ENCODE assay signal across 9 cellular contexts in the genomic region with DNA sequence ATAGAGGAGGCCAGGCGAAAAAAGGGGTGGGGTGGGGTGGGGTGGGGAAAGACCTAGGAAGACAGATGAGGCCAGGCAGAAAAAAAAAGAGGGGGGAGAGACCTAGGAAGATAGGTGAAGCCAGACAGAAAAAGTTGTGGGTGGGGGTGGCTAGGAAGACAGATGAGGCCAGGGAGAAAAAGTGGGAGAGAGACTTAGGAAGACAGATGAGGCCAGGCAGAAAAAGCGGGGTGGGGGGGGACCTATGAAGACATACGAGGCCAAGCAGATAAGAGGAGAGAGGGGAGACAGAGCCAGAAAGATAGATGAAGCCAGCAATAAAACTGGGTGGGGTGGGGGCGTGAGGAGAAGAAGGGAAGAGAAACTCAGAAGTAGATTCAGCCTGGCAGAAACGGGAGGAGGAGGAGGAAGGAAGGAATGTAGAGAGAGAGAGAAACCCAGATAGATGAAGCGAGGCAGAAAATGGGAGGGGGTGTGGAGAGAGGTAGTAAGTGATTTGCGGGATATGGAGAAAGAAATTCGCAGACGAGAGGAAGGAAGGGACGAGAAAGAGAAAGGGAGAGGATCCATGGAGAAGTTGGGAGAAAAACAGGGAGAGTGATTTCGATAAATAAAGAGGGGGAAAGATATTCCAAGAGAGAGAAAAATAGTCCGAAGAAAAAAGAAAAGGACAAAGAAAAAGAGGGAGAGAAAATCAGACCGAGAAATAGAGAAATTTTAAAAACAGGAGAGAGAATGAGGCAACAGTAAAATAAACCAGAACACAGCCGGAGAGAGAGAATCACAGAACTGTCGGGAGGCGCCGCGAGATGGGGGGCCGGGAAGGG. TPM values are rescaled to one million over a fixed set of nuclear protein-coding genes. Genes with fewer than 3 reads are reported as not detected.
DNase-seq lines count a peak whose midpoint lies in the region; TF ChIP-seq lines count a peak whose summit lies in the region.
"Had no signal": no experiment of that assay in that cellular context is flagged by ENCODE, and none has a peak within 500 bp of the region (broad histone marks: within the 10 kb centered on the region; RNA-seq: fewer than 3 reads in every experiment).

No MANE protein-coding gene starts in this region.

- no peaks in the 10 kb centered on the region for H3K36me3 ChIP-seq in CD8-positive, alpha-beta memory T cell (ENCODE audit: insufficient read depth, low read length)
- H3K36me3 ChIP-seq in SJCRH30 (no peaks in the 10 kb centered on the region), ectodermal cell (ENCODE audit: control insufficient read depth, insufficient read depth, low read length) (no peaks in the 10 kb centered on the region)

- H3K9me3 ChIP-seq in CD8-positive, alpha-beta memory T cell (ENCODE audit: low read length): no peaks in the 10 kb centered on the region
- H3K9me3 ChIP-seq in SJCRH30 (replicated peaks): no peaks in the 10 kb centered on the region
- H3K9me3 ChIP-seq in ectodermal cell (ENCODE audit: control insufficient read depth, low read length): no peaks in the 10 kb centered on the region

- H3K4me1 ChIP-seq in CD8-positive, alpha-beta memory T cell (ENCODE audit: insufficient read depth, low read length): peaks cover 8% of the 10 kb centered on the region
- H3K4me1 ChIP-seq in SJCRH30 (no peaks in the 10 kb centered on the region), ectodermal cell (ENCODE audit: control insufficient read depth, insufficient read depth, low read length) (peaks cover 8% of the 10 kb centered on the region)

- H3K4me3 Mint-ChIP-seq in CD8-positive, alpha-beta memory T cell: peak overlapping the region in 4 of 7 donors; percentile 23 to 53 (median 48)
- H3K4me3 Mint-ChIP-seq in nephron progenitor cell: peak overlapping the region; percentile 85

- CTCF ChIA-PET in CD8-positive, alpha-beta memory T cell (lab: Charles Lee): no interaction called here

- H3K4me1 Mint-ChIP-seq in CD8-positive, alpha-beta memory T cell: peaks cover 21 to 32% (median 27%) of the 10 kb centered on the region in 3 donors
- peaks cover 29% of the 10 kb centered on the region for H3K4me1 Mint-ChIP-seq in nephron progenitor cell

- H3K27me3 ChIP-seq in CD8-positive, alpha-beta memory T cell (ENCODE audit: insufficient read depth, low read length, poor library complexity, severe bottlenecking): peaks cover 33% of the 10 kb centered on the region
- H3K27me3 ChIP-seq in SJCRH30 (peaks cover 3% of the 10 kb centered on the region; the same call in 1 of the 2 replicates), ectodermal cell (ENCODE audit: control insufficient read depth, insufficient read depth, low read length, poor library complexity, severe bottlenecking) (peaks cover 44% of the 10 kb centered on the region)

- peaks cover 0 to 11% (median 0%) of the 10 kb centered on the region in 3 donors for H3K36me3 Mint-ChIP-seq in CD8-positive, alpha-beta memory T cell
- H3K36me3 Mint-ChIP-seq in nephron progenitor cell (ENCODE audit: low read depth): no peaks in the 10 kb centered on the region

- H3K4me3 ChIP-seq in CD8-positive, alpha-beta memory T cell (ENCODE audit: low read length): no peak overlapping the region
- H3K4me3 ChIP-seq in SJCRH30 (peak overlapping the region; percentile 47), ectodermal cell (ENCODE audit: insufficient read depth, low read depth, low read length) (peak overlapping the region; percentile 56)

- H3K27ac Mint-ChIP-seq in CD8-positive, alpha-beta memory T cell: no peak overlapping the region
- no peak overlapping the region for H3K27ac Mint-ChIP-seq in nephron progenitor cell

- 3 to 4% methylated on average over 19 of the region's 19 CpGs for WGBS in ectodermal cell, 2 experiments

- POLR2A ChIA-PET in CD8-positive, alpha-beta memory T cell (lab: Charles Lee): no interaction called here

- peaks cover 51 to 60% of the 10 kb centered on the region in 2 donors for H3K27me3 Mint-ChIP-seq in CD8-positive, alpha-beta memory T cell
- H3K27me3 Mint-ChIP-seq in nephron progenitor cell (ENCODE audit: low read depth, poor library complexity): peaks cover 60% of the 10 kb centered on the region

- no peak for TF ChIP-seq CTCF in nephron progenitor cell (IDR thresholded peaks at IDR 0.05)

- no peak for DNase-seq in CD8-positive, alpha-beta memory T cell
- DNase-seq in SJCRH30 (no peak), nephron progenitor cell (no peak), putamen (ENCODE audit: low spot score) (no peak), nucleus accumbens (lab: John Stamatoyannopoulos, UW) (no peak), HK-2 (ENCODE audit: unreplicated experiment) (no peak), 8988T (no peak)
- DNase-seq: small intestine had no signal

- peaks cover 0 to 16% (median 13%) of the 10 kb centered on the region in 5 donors for H3K9me3 Mint-ChIP-seq in CD8-positive, alpha-beta memory T cell
- peaks cover 16% of the 10 kb centered on the region for H3K9me3 Mint-ChIP-seq in nephron progenitor cell

- no peak overlapping the region for H3K27ac ChIP-seq in CD8-positive, alpha-beta memory T cell (ENCODE audit: low read depth, low read length)
- H3K27ac ChIP-seq in SJCRH30 (no peak overlapping the region), ectodermal cell (ENCODE audit: insufficient read depth, low read depth, low read length, poor library complexity, severe bottlenecking) (no peak overlapping the region)

RNA-seq across cellular contexts. Expression of a gene that starts 12.2 kb away (rescaled TPM):
- total RNA-seq in CD8-positive, alpha-beta memory T cell: not detected
- polyA plus RNA-seq in CD8-positive, alpha-beta memory T cell: not detected
- total RNA-seq in SJCRH30 (2014; rRNA removed; shearing (Covaris generic)): 0.76 and 2.0 TPM in 2 replicates
- 1.6 TPM for polyA plus RNA-seq in ectodermal cell (2013, experiment 1 of 4)
- polyA plus RNA-seq in ectodermal cell (2013, experiment 2 of 4): 2.5 TPM
- polyA plus RNA-seq in ectodermal cell (2013, experiment 3 of 4): 3.4 TPM
- 3.9 TPM for polyA plus RNA-seq in ectodermal cell (2013, experiment 4 of 4)

RNA-seq across cellular contexts. Expression of a gene that starts 16.5 kb away (rescaled TPM):
- total RNA-seq in CD8-positive, alpha-beta memory T cell: not detected
- not detected for polyA plus RNA-seq in CD8-positive, alpha-beta memory T cell
- total RNA-seq in SJCRH30 (2014; rRNA removed; shearing (Covaris generic)): not detected in 2 replicates
- 1.9 TPM for polyA plus RNA-seq in ectodermal cell (2013, experiment 1 of 4)
- polyA plus RNA-seq in ectodermal cell (2013, experiment 2 of 4): 3.4 TPM
- 1.4 TPM for polyA plus RNA-seq in ectodermal cell (2013, experiment 3 of 4)
- 1.7 TPM for polyA plus RNA-seq in ectodermal cell (2013, experiment 4 of 4)
